ENCODE assay signal across 12 cellular contexts in the genomic region with DNA sequence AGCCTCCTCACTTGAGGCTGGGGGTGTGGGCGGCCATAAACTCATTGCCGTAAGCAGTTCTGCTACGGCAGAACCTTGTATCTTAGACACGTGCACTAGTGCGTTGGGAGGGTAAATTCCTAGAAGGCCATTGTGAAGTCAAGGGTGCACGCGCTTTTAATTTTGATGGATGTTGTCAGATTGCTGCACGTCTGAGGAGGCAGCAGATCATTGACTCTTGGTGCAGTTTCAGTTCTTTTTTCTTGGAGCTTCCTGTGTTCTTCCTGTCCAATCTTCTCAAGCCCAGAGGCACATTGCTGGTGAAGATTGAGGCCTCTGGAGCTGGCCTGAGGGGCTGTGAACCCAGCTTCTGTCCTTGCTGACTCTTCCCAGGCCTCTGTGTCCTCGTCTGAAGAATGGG. TPM values are rescaled to one million over a fixed set of nuclear protein-coding genes. Genes with fewer than 3 reads are reported as not detected.
DNase-seq lines count a peak whose midpoint lies in the region; ATAC-seq, FAIRE-seq and TF ChIP-seq lines count a peak whose summit lies in the region.
"Not testable (repeated sequence)": the region's sequence is repeated elsewhere in the genome, so short reads cannot be mapped to it uniquely, and the experiment has no call there.
"Had no signal": no experiment of that assay in that cellular context is flagged by ENCODE, and none has a peak within 500 bp of the region (broad histone marks: within the 10 kb centered on the region; RNA-seq: fewer than 3 reads in every experiment).

No MANE protein-coding gene starts in this region.

- 80% methylated on average over 1 of the region's 9 CpGs; no CpG with 5 or more reads in 1 of the 2 experiments for WGBS in H1 (ENCODE audit: extremely low coverage in 1 of 2, insufficient coverage in 1 of 2, insufficient read length in 1 of 2, insufficient replicate concordance in 2 of 2, low coverage in 1 of 2, low lambda C conversion rate in 2 of 2, missing lambda C conversion rate in 1 of 2), 2 experiments
- WGBS in HepG2 (ENCODE audit: low lambda C conversion rate): 0% methylated on average over 1 of the region's 9 CpGs
- WGBS in spleen, 5 donors: 58 to 75% (median 63%) methylated on average over 1 to 6 of the region's 9 CpGs; no CpG with 5 or more reads in 1 of the 5 donors

- H2AK5ac ChIP-seq in H1 (ENCODE audit: low read depth, low read length): not testable (repeated sequence)

- not testable (repeated sequence) for H3K14ac ChIP-seq in H1 (ENCODE audit: insufficient read length)

- not testable (repeated sequence) for BruUV-seq in HepG2 (replicated peaks; lab: Mats Ljungman, UMichigan)

- H2BK12ac ChIP-seq in H1 (ENCODE audit: low read depth, low read length): not testable (repeated sequence)

- H3K79me1 ChIP-seq in H1 (ENCODE audit: low read depth, low read length): not testable (repeated sequence)

- H3K9me3 ChIP-seq in BLaER1; H1 (ENCODE audit: insufficient read depth in 2 of 2, low read depth in 1 of 2, low read length in 1 of 2); HepG2 (ENCODE audit: low read length); spleen: not testable (repeated sequence)

- H4K91ac ChIP-seq in H1 (replicated peaks; ENCODE audit: insufficient read length, low read length): not testable (repeated sequence)

- not testable (repeated sequence) for H2BK5ac ChIP-seq in H1 (ENCODE audit: low read depth, low read length)

- H3K4ac ChIP-seq in H1 (replicated peaks; ENCODE audit: insufficient read length, low read depth, low read length): not testable (repeated sequence)

- H3K27me3 ChIP-seq in BLaER1; H1 (replicated peaks in 1 of 4; ENCODE audit: control insufficient read depth in 3 of 4, extremely low read depth in 1 of 4, insufficient read depth in 3 of 4, low read length in 3 of 4): not testable (repeated sequence)
- peaks cover 0 to 40% of the 10 kb centered on the region in 2 experiments; a peak in 3 of 5 replicates for H3K27me3 ChIP-seq in HepG2 (ENCODE audit: control insufficient read depth in 1 of 2, insufficient read depth in 2 of 2, low read length in 2 of 2)
- H3K27me3 ChIP-seq in spleen (replicated peaks in 1 of 7): peaks cover 0 to 16% (median 0%) of the 10 kb centered on the region in 7 donors

- peak; percentile 72 for FAIRE-seq in GM18507 (lab: Jason Lieb, UNC)
- FAIRE-seq in TTC549 (lab: Jason Lieb, UNC): peak; percentile 20
- peak; percentile 52 for FAIRE-seq in H1 (lab: Jason Lieb, UNC)
- FAIRE-seq in HepG2 (lab: Jason Lieb, UNC): peak; percentile 90

- peak overlapping the region; percentile 69 for H3K4me2 ChIP-seq in BLaER1
- H3K4me2 ChIP-seq in H1 (ENCODE audit: insufficient read depth in 1 of 2, low read depth in 2 of 2, low read length in 2 of 2); HepG2 (ENCODE audit: low read depth, low read length): not testable (repeated sequence)

- TF ChIP-seq EP300 in H1 (IDR thresholded peaks at IDR 0.05; ENCODE audit: borderline replicate concordance in 1 of 2, low read depth in 2 of 2, low read length in 2 of 2); HepG2 (IDR thresholded peaks at IDR 0.05; ENCODE audit: low read depth in 2 of 2, low read length in 2 of 2); HepG2 (CRISPR knock-in tag; IDR thresholded peaks at IDR 0.05; ENCODE audit: borderline replicate concordance): not testable (repeated sequence)

- not testable (repeated sequence) for H2BK15ac ChIP-seq in H1 (ENCODE audit: low read length)

- POLR2A ChIA-PET in H1 (lab: Charles Lee; ENCODE audit: partially characterized antibody); HepG2 (lab: Yijun Ruan, JAX): not testable (repeated sequence)

- H3K56ac ChIP-seq in H1 (replicated peaks; ENCODE audit: insufficient read length, low read depth, low read length): not testable (repeated sequence)

- H3K18ac ChIP-seq in H1 (ENCODE audit: extremely low read depth, low read length): not testable (repeated sequence)

- H3K23me2 ChIP-seq in H1 (ENCODE audit: low read depth, low read length): not testable (repeated sequence)

- H3K79me2 ChIP-seq in H1 (ENCODE audit: control insufficient read depth in 1 of 2, insufficient read depth in 2 of 2, low read length in 2 of 2); HepG2 (ENCODE audit: insufficient read depth, low read length): not testable (repeated sequence)

- intact Hi-C loops in HepG2 (cut with micrococcal nuclease; ENCODE audit: unreplicated experiment); spleen (cut with DNase I; ENCODE audit: low total_unique reads): not testable (repeated sequence)

- not testable (repeated sequence) for DNase-seq in GM18507 (ENCODE audit: extremely low spot score, insufficient read length, low read depth); H1 (ENCODE audit: low read depth in 1 of 2, low spot score in 2 of 2); HepG2 (ENCODE audit: low spot score)
- peak; percentile 47 for DNase-seq in spleen

- not testable (repeated sequence) for H4K5ac ChIP-seq in H1 (ENCODE audit: insufficient read length, low read depth, low read length)

- H4K20me1 ChIP-seq in BLaER1; H1 (replicated peaks in 1 of 2; ENCODE audit: control insufficient read depth in 1 of 2, insufficient read depth in 2 of 2, low read length in 2 of 2); HepG2 (ENCODE audit: insufficient read depth, low read length): not testable (repeated sequence)

- not testable (repeated sequence) for H2BK20ac ChIP-seq in H1 (ENCODE audit: low read length)

- TF ChIP-seq CTCF in H1 (IDR thresholded peaks at IDR 0.05; ENCODE audit: control extremely low read depth in 1 of 3, insufficient read depth in 1 of 3, low read depth in 1 of 3, low read length in 3 of 3); HepG2 (CRISPR knock-in tag; IDR thresholded peaks at IDR 0.05); spleen (IDR thresholded peaks at IDR 0.05 in 8 of 11, conservative IDR thresholded peaks at IDR 0.05 in 3 of 11): not testable (repeated sequence)

- not testable (repeated sequence) for H4K8ac ChIP-seq in H1 (ENCODE audit: extremely low read depth, insufficient read depth, low read length)

- H3K9ac ChIP-seq in BLaER1; H1 (replicated peaks in 1 of 4; ENCODE audit: extremely low read depth in 1 of 4, low read depth in 3 of 4, low read length in 3 of 4); HepG2 (ENCODE audit: insufficient read depth, low read depth, low read length): not testable (repeated sequence)

- H3K4me3 ChIP-seq in BLaER1; H1 (ENCODE audit: extremely low read depth in 1 of 4, insufficient read depth in 2 of 4, low read depth in 3 of 4, low read length in 4 of 4); HepG2 (replicated peaks in 1 of 3; ENCODE audit: insufficient read depth in 1 of 3, low read depth in 2 of 3, low read length in 3 of 3); spleen: not testable (repeated sequence)

- not testable (repeated sequence) for H3K23ac ChIP-seq in H1 (ENCODE audit: insufficient read length)

- not testable (repeated sequence) for TF ChIP-seq RAD21 in H1 (IDR thresholded peaks at IDR 0.05 in 1 of 2, conservative IDR thresholded peaks at IDR 0.05 in 1 of 2; ENCODE audit: low read depth in 2 of 2, low read length in 2 of 2); HepG2 (CRISPR knock-in tag; IDR thresholded peaks at IDR 0.05)

- H3K4me1 ChIP-seq in BLaER1 (peaks cover 34% of the 10 kb centered on the region), spleen (peaks cover 0 to 20% (median 9%) of the 10 kb centered on the region in 6 donors)
- H3K4me1 ChIP-seq in H1 (replicated peaks in 1 of 4; ENCODE audit: control insufficient read depth in 3 of 4, insufficient read depth in 4 of 4, low read length in 3 of 4); HepG2 (ENCODE audit: insufficient read depth, low read length): not testable (repeated sequence)

- ATAC-seq in HepG2: not testable (repeated sequence)

- not testable (repeated sequence) for TF ChIP-seq POLR2A in H1 (IDR thresholded peaks at IDR 0.05; ENCODE audit: control extremely low read depth in 1 of 2, low read depth in 2 of 2, low read length in 2 of 2); HepG2 (IDR thresholded peaks at IDR 0.05; ENCODE audit: insufficient read depth in 1 of 2, low read depth in 2 of 2, low read length in 2 of 2); spleen (IDR thresholded peaks at IDR 0.05)

- H2BK120ac ChIP-seq in H1 (replicated peaks; ENCODE audit: low read depth, low read length): not testable (repeated sequence)

- not testable (repeated sequence) for H2AFZ ChIP-seq in H1 (ENCODE audit: low read length); HepG2 (ENCODE audit: low read length)

- in situ Hi-C loops in HepG2 (cut with HindIII; ENCODE audit: extremely low pct_ligation_motif_present, low pct_unique_long_range_greater_than_20kb): not testable (repeated sequence)

- CTCF ChIA-PET in H1 (lab: Charles Lee; ENCODE audit: partially characterized antibody); HepG2 (lab: Yijun Ruan, JAX; ENCODE audit: low intra/inter-chr PET ratio, low total read pairs): not testable (repeated sequence)

- H3K36me3 ChIP-seq in BLaER1; H1 (ENCODE audit: control insufficient read depth in 2 of 4, insufficient read depth in 4 of 4, low read length in 3 of 4); HepG2 (replicated peaks in 1 of 2; ENCODE audit: control insufficient read depth in 1 of 2, insufficient read depth in 2 of 2, low read length in 2 of 2); spleen: not testable (repeated sequence)

- H3K27ac ChIP-seq in BLaER1; H1 (ENCODE audit: low read depth, low read length); HepG2 (ENCODE audit: extremely low read length, insufficient read depth, low read length); spleen: not testable (repeated sequence)

RNA-seq across cellular contexts. Expression of gene EDN3, which starts 58.4 kb away (rescaled TPM):
- total RNA-seq in H1 (2021; fragmentation: NEBNext Ultra II Directional; extraction: Animal tissue kit (Norgen Biotek cat#: 25700)): 0.17 and 0.63 TPM in 2 replicates
- polyA plus RNA-seq in H1 (2011; rRNA removed) (0.24 and 0.38 TPM in 2 replicates), HepG2 (2011; rRNA removed) (not detected in 2 replicates), spleen (1 to 10 TPM; 2.9 to 6.4 (median 5.9) TPM)
- 0.40 TPM for polyA plus RNA-seq in H1 (2011; cell fraction: cytosol; rRNA removed)
- 0.16 TPM for polyA plus RNA-seq in H1 (2011; cell fraction: nucleus; rRNA removed)
- 0.23 to 0.38 TPM (median 0.32 TPM) in 3 of 4 replicates, not detected in the other for polyA plus RNA-seq in H1 (2012, experiment 1 of 2)
- polyA plus RNA-seq in H1 (2012, experiment 2 of 2): 0.20 TPM
- 0.20 TPM for polyA plus RNA-seq in H1 (2013, experiment 1 of 2)
- 0.28 TPM for polyA plus RNA-seq in H1 (2013, experiment 2 of 2)
- 0.24 and 0.32 TPM in 2 replicates for polyA minus RNA-seq in H1 (2011; rRNA and poly(A)+ RNA removed)
- polyA minus RNA-seq in H1 (2011; cell fraction: cytosol; rRNA and poly(A)+ RNA removed): not detected
- polyA minus RNA-seq in H1 (2011; cell fraction: nucleus; rRNA and poly(A)+ RNA removed): 0.30 TPM
- total RNA-seq in HepG2 (2016; rRNA removed; fragmentation: Illumina TruSeq; extraction: Trizol) (not detected in 2 replicates), spleen (10 to 100 TPM in 2 of 7 donors, 1 to 10 TPM in 5; 1.6 to 13.6 (median 6.2) TPM)
- not detected in 2 replicates for total RNA-seq in HepG2 (2016; cell fraction: cytosol; rRNA removed; fragmentation: Illumina TruSeq; extraction: Trizol; ENCODE audit: low read depth)
- not detected in 2 replicates for total RNA-seq in HepG2 (2016; cell fraction: insoluble cytoplasmic fraction; rRNA removed; fragmentation: Illumina TruSeq; extraction: Trizol)
- total RNA-seq in HepG2 (2016; cell fraction: membrane; rRNA removed; fragmentation: Illumina TruSeq; extraction: Trizol): not detected in 2 replicates
- not detected in 2 replicates for total RNA-seq in HepG2 (2016; cell fraction: nucleus; rRNA removed; fragmentation: Illumina TruSeq; extraction: Trizol)
- not detected in 2 replicates for polyA plus RNA-seq in HepG2 (2011; cell fraction: cytosol; rRNA removed)
- polyA plus RNA-seq in HepG2 (2011; cell fraction: nucleus; rRNA removed): not detected in 2 replicates
- not detected in 2 replicates for polyA plus RNA-seq in HepG2 (2012)
- polyA plus RNA-seq in HepG2 (2016; cell fraction: cytosol; fragmentation: Illumina TruSeq; extraction: Trizol; ENCODE audit: low read depth): not detected in 2 replicates
- polyA plus RNA-seq in HepG2 (2016; cell fraction: insoluble cytoplasmic fraction; fragmentation: Illumina TruSeq; extraction: Trizol; ENCODE audit: low read depth): not detected in 2 replicates
- polyA plus RNA-seq in HepG2 (2016; cell fraction: membrane; fragmentation: Illumina TruSeq; extraction: Trizol; ENCODE audit: low read depth): not detected in 2 replicates
- polyA plus RNA-seq in HepG2 (2016; cell fraction: nucleus; fragmentation: Illumina TruSeq; extraction: Trizol; ENCODE audit: insufficient read depth, low read depth): not detected in 2 replicates
- not detected in 2 replicates for polyA minus RNA-seq in HepG2 (2011; rRNA and poly(A)+ RNA removed; ENCODE audit: low replicate concordance)
- polyA minus RNA-seq in HepG2 (2011; cell fraction: cytosol; rRNA and poly(A)+ RNA removed): not detected in 2 replicates
- not detected in 2 replicates for polyA minus RNA-seq in HepG2 (2011; cell fraction: nucleus; rRNA and poly(A)+ RNA removed)
- total RNA-seq: B cell, Calu3, Daoy, G401, H7 had no signal
- polyA plus RNA-seq: AG04450 had no signal
